ENCODE assay signal across 8 cellular contexts in genomic region chr11:77474509-77475070, GRCh38. TPM values are rescaled to one million over a fixed set of nuclear protein-coding genes. Genes with fewer than 3 reads are reported as not detected.
DNase-seq lines count a peak whose midpoint lies in the region; ATAC-seq and TF ChIP-seq lines count a peak whose summit lies in the region.

No MANE protein-coding gene starts in this region.

- no peak overlapping the region for H4K91ac ChIP-seq in mesenchymal stem cell (ENCODE audit: low read length)

- TF ChIP-seq POLR2A in heart left ventricle (IDR thresholded peaks at IDR 0.05) (no peak), upper lobe of left lung (IDR thresholded peaks at IDR 0.05) (no peak), GM18505 (IDR thresholded peaks at IDR 0.05; ENCODE audit: borderline replicate concordance, extremely low read depth, insufficient read depth, insufficient read length) (no peak)

- 36 to 42% (median 38%) methylated on average over 17 of the region's 17 CpGs for WGBS in heart left ventricle, 4 donors
- 52% methylated on average over 15 of the region's 17 CpGs for WGBS in mesenchymal stem cell
- WGBS in upper lobe of left lung, 2 donors: 25 to 28% methylated on average over 17 of the region's 17 CpGs

- no peak for ATAC-seq in heart left ventricle
- no peak for ATAC-seq in upper lobe of left lung (ENCODE audit: low FRiP score in 2 of 2)
- ATAC-seq in GM19324 (IDR thresholded peaks at IDR 0.05; ENCODE audit: low FRiP score, unreplicated experiment): no peak
- no peak for ATAC-seq in GM18505 (IDR thresholded peaks at IDR 0.05; ENCODE audit: unreplicated experiment)
- ATAC-seq in HG03571 (IDR thresholded peaks at IDR 0.05; ENCODE audit: unreplicated experiment): no peak

- DNase-seq in heart left ventricle (no peak), cardiac septum (ENCODE audit: low spot score) (no peak), brain pericyte (ENCODE audit: low read depth, low spot score) (peak; percentile 5), mesenchymal stem cell (no peak), upper lobe of left lung (no peak)

- no peak overlapping the region for H3K14ac ChIP-seq in mesenchymal stem cell (ENCODE audit: low read length in 2 of 2)

- H2BK12ac ChIP-seq in mesenchymal stem cell (ENCODE audit: low read length in 2 of 2): no peak overlapping the region

- peak overlapping the region; percentile 36 to 80 (median 63) for H3K4me3 ChIP-seq in heart left ventricle
- H3K4me3 ChIP-seq in mesenchymal stem cell (ENCODE audit: insufficient read depth in 1 of 2, low read depth in 1 of 2, low read length in 2 of 2): peak overlapping the region; percentile 60 to 75
- peak overlapping the region; percentile 67 to 74 (median 70) for H3K4me3 ChIP-seq in upper lobe of left lung

- no peak overlapping the region for H2AK5ac ChIP-seq in mesenchymal stem cell (ENCODE audit: low read length, severe bottlenecking)

- H3K79me1 ChIP-seq in mesenchymal stem cell (replicated peaks; ENCODE audit: low read length, poor library complexity, severe bottlenecking): peaks cover 6% of the 10 kb centered on the region

- H4K8ac ChIP-seq in mesenchymal stem cell (ENCODE audit: low read length): peak overlapping the region; percentile 81

- peaks cover 0 to 13% (median 0%) of the 10 kb centered on the region in 9 donors for H3K27me3 ChIP-seq in heart left ventricle
- no peaks in the 10 kb centered on the region for H3K27me3 ChIP-seq in mesenchymal stem cell (ENCODE audit: control insufficient read depth in 1 of 2, insufficient read depth in 1 of 2, low read length in 2 of 2)
- peaks cover 0 to 5% (median 2%) of the 10 kb centered on the region in 4 donors for H3K27me3 ChIP-seq in upper lobe of left lung

- peak overlapping the region; percentile 2 for H2AFZ ChIP-seq in mesenchymal stem cell (ENCODE audit: low read depth, low read length)

- peaks cover 0 to 17% (median 2%) of the 10 kb centered on the region in 12 donors for H3K4me1 ChIP-seq in heart left ventricle
- H3K4me1 ChIP-seq in mesenchymal stem cell (ENCODE audit: control insufficient read depth, insufficient read depth, low read depth, low read length): peaks cover 3% of the 10 kb centered on the region
- peaks cover 6 to 23% (median 16%) of the 10 kb centered on the region in 4 donors for H3K4me1 ChIP-seq in upper lobe of left lung

- H3K27ac ChIP-seq in heart left ventricle (peak overlapping the region in 2 of 12 donors; percentile 33 to 36), mesenchymal stem cell (ENCODE audit: low read length, poor library complexity, severe bottlenecking) (no peak overlapping the region), upper lobe of left lung (peak overlapping the region; percentile 76 to 93 (median 82))

- H3K23ac ChIP-seq in mesenchymal stem cell (ENCODE audit: low read length in 2 of 2): no peak overlapping the region

- intact Hi-C loops in heart left ventricle (cut with DNase I): loop anchor here in 1 of 10 donors (10.0 kb wide), 1 partner anchor 60 kb away; no protein-coding TSS in a partner anchor
- intact Hi-C loops in cardiac septum (cut with DNase I): no loop called here

- H3K36me3 ChIP-seq in heart left ventricle (no peaks in the 10 kb centered on the region), mesenchymal stem cell (ENCODE audit: control insufficient read depth in 1 of 2, insufficient read depth in 2 of 2, low read depth in 1 of 2, low read length in 2 of 2) (no peaks in the 10 kb centered on the region), upper lobe of left lung (no peaks in the 10 kb centered on the region)

- TF ChIP-seq CTCF in heart left ventricle (IDR thresholded peaks at IDR 0.05) (no peak), upper lobe of left lung (IDR thresholded peaks at IDR 0.05) (no peak)

- no peaks in the 10 kb centered on the region for H3K9me3 ChIP-seq in heart left ventricle
- H3K9me3 ChIP-seq in mesenchymal stem cell (ENCODE audit: control insufficient read depth, low read length): no peaks in the 10 kb centered on the region
- no peaks in the 10 kb centered on the region for H3K9me3 ChIP-seq in upper lobe of left lung

- H3K4me2 ChIP-seq in mesenchymal stem cell (ENCODE audit: low read length, poor library complexity, severe bottlenecking): peak overlapping the region; percentile 49

- H3K4ac ChIP-seq in mesenchymal stem cell (ENCODE audit: low read depth in 1 of 2, low read length in 2 of 2): no peak overlapping the region

- no peak overlapping the region for H2BK120ac ChIP-seq in mesenchymal stem cell (ENCODE audit: low read depth, low read length)

- H2BK5ac ChIP-seq in mesenchymal stem cell (ENCODE audit: low read depth, low read length, poor library complexity, severe bottlenecking): no peak overlapping the region

- TF ChIP-seq EP300 in upper lobe of left lung (IDR thresholded peaks at IDR 0.05): no peak

- H3K18ac ChIP-seq in mesenchymal stem cell (ENCODE audit: low read depth in 1 of 2, low read length in 2 of 2): no peak overlapping the region

- H3K9ac ChIP-seq in mesenchymal stem cell (ENCODE audit: low read length): peak overlapping the region; percentile 80

- peak overlapping the region; percentile 44 for H2BK15ac ChIP-seq in mesenchymal stem cell (ENCODE audit: low read depth, poor library complexity, severe bottlenecking)

RNA-seq across cellular contexts. Expression of gene PAK1, which starts 0.7 kb away (rescaled TPM):
- total RNA-seq in heart left ventricle (10 to 100 TPM in 5 of 9 donors, 1 to 10 TPM in 4; 2.9 to 25.4 (median 11.9) TPM), cardiac septum (16.5 TPM), upper lobe of left lung (10 to 100 TPM; 14.9 to 49.2 (median 30.1) TPM)
- polyA plus RNA-seq in heart left ventricle: 1 to 10 TPM; 2.1 to 2.5 TPM
- 18.7 TPM for polyA plus RNA-seq in mesenchymal stem cell (2013, experiment 1 of 2)
- 20.2 TPM for polyA plus RNA-seq in mesenchymal stem cell (2013, experiment 2 of 2)
